8 cellular contexts compared by ENCODE assay signal in the genomic region with DNA sequence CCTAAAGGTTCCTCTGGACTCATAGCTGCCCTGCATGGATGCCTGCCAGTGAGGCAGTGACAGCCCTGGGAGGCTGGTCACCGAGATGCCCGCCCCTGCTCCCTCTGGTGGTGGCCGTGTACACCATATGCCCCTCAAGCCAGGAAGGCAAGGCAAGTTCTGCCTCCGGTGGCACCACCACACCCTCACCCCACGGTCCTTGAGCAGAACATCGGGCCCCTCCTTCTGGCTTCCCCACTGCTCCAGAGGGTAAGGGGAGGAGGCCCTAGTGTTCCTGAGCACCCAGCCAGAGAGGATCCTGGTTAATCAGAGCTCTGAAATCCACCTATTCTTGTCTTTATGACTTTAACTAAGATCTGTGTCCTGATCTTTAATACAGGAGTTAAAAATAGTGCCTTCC. TPM values are rescaled to one million over a fixed set of nuclear protein-coding genes. Genes with fewer than 3 reads are reported as not detected.
DNase-seq lines count a peak whose midpoint lies in the region; ATAC-seq, FAIRE-seq and TF ChIP-seq lines count a peak whose summit lies in the region.

No MANE protein-coding gene starts in this region.

- no peak overlapping the region for H3K4me3 ChIP-seq in small intestine (ENCODE audit: low read depth in 1 of 2, low read length in 2 of 2)
- H3K4me3 ChIP-seq in testis = no peak overlapping the region

- peak; percentile 60 for TF ChIP-seq CTCF in CD4-positive, alpha-beta T cell (IDR thresholded peaks at IDR 0.05)
- peak in 1 of 3 experiments; percentile 49 for TF ChIP-seq CTCF in testis (IDR thresholded peaks at IDR 0.05)

- intact Hi-C loops in CD4-positive, alpha-beta T cell (cut with DNase I, micrococcal nuclease) = loop anchor here (1.0 to 5.0 kb wide), 3 partner anchors 45 to 107 kb away; no protein-coding TSS in a partner anchor
- intact Hi-C loops in testis (cut with DNase I; ENCODE audit: low total_unique reads) = no loop called here

- no peaks in the 10 kb centered on the region for H3K36me3 Mint-ChIP-seq in CD4-positive, alpha-beta T cell (ENCODE audit: low read depth)
- no peaks in the 10 kb centered on the region for H3K36me3 Mint-ChIP-seq in activated CD4-positive, alpha-beta T cell treated with anti-CD3 and anti-CD28 coated beads, Interleukin-2, amount 10 ng/mL, durations not matched to agents 7 days and 5 days (ENCODE audit: low read depth)

- peaks cover 5% of the 10 kb centered on the region for H3K4me1 Mint-ChIP-seq in CD4-positive, alpha-beta T cell (ENCODE audit: low read depth)
- H3K4me1 Mint-ChIP-seq in activated CD4-positive, alpha-beta T cell treated with anti-CD3 and anti-CD28 coated beads, Interleukin-2, amount 10 ng/mL, durations not matched to agents 7 days and 5 days = peaks cover 7% of the 10 kb centered on the region

- H3K4me3 Mint-ChIP-seq in CD4-positive, alpha-beta T cell = no peak overlapping the region
- no peak overlapping the region for H3K4me3 Mint-ChIP-seq in activated CD4-positive, alpha-beta T cell treated with anti-CD3 and anti-CD28 coated beads, Interleukin-2, amount 10 ng/mL, durations not matched to agents 7 days and 5 days

- no peaks in the 10 kb centered on the region for H3K9me3 ChIP-seq in CD4-positive, alpha-beta T cell (ENCODE audit: control insufficient read depth, low read length)
- H3K9me3 ChIP-seq in small intestine (ENCODE audit: control insufficient read depth, low read depth) (no peaks in the 10 kb centered on the region), testis (no peaks in the 10 kb centered on the region)

- CTCF ChIA-PET in CD4-positive, alpha-beta T cell (lab: Charles Lee) = interaction anchor here (1.3 to 1.5 kb wide), 2 partner anchors 9 to 107 kb away, joined by 3 read pairs; no protein-coding TSS in a partner anchor
- CTCF ChIA-PET in activated CD4-positive, alpha-beta T cell treated with anti-CD3 and anti-CD28 coated beads, Interleukin-2, amount 10 ng/mL, durations not matched to agents 7 days and 5 days (lab: Charles Lee) = interaction anchor here (0.6 to 8.0 kb wide), 11 partner anchors 10 to 107 kb away, joined by 3 to 45 read pairs (median 4); a partner anchor contains a TSS

- peak in 8 of 10 experiments; percentile 38 to 68 (median 54) for DNase-seq in CD4-positive, alpha-beta T cell
- peak; percentile 74 for DNase-seq in M059J (ENCODE audit: low read depth)
- peak; percentile 85 for DNase-seq in activated CD4-positive, alpha-beta T cell treated with anti-CD3 and anti-CD28 coated beads, Interleukin-2, amount 10 ng/mL, durations not matched to agents 7 days and 5 days
- peak; percentile 53 for DNase-seq in fibroblast of gingiva (ENCODE audit: low read depth)
- DNase-seq in small intestine = peak; percentile 82
- DNase-seq in NOMO-1 treated with dmso at 0.1 percent for 144 hours (lab: John Stamatoyannopoulos, UW; ENCODE audit: unreplicated experiment) = no peak
- DNase-seq in testis = no peak

- POLR2A ChIA-PET in CD4-positive, alpha-beta T cell (lab: Charles Lee) = interaction anchor here (1.8 kb wide), 1 partner anchor 16 kb away, joined by 9 read pairs; a partner anchor contains a TSS
- POLR2A ChIA-PET in activated CD4-positive, alpha-beta T cell treated with anti-CD3 and anti-CD28 coated beads, Interleukin-2, amount 10 ng/mL, durations not matched to agents 7 days and 5 days (lab: Charles Lee) = no interaction called here

- no peaks in the 10 kb centered on the region for H3K36me3 ChIP-seq in small intestine (ENCODE audit: control insufficient read depth in 2 of 2, insufficient read depth in 2 of 2, low read length in 2 of 2)
- no peaks in the 10 kb centered on the region for H3K36me3 ChIP-seq in testis (ENCODE audit: low read depth, missing control alignments)

- H3K27ac ChIP-seq in CD4-positive, alpha-beta T cell (ENCODE audit: low read depth, low read length) = no peak overlapping the region
- H3K27ac ChIP-seq in small intestine (ENCODE audit: low read depth in 1 of 2, low read length in 1 of 2) (peak overlapping the region; percentile 90 to 91), testis (no peak overlapping the region)

- no peak for FAIRE-seq in small intestine (lab: Jason Lieb, UNC)

- H3K27me3 ChIP-seq in CD4-positive, alpha-beta T cell (ENCODE audit: control insufficient read depth, insufficient read depth, low read length) = no peaks in the 10 kb centered on the region
- H3K27me3 ChIP-seq in small intestine (ENCODE audit: control insufficient read depth in 2 of 2, insufficient read depth in 2 of 2, low read length in 2 of 2) = no peaks in the 10 kb centered on the region
- no peaks in the 10 kb centered on the region for H3K27me3 ChIP-seq in testis

- no peaks in the 10 kb centered on the region for H3K27me3 Mint-ChIP-seq in CD4-positive, alpha-beta T cell
- H3K27me3 Mint-ChIP-seq in activated CD4-positive, alpha-beta T cell treated with anti-CD3 and anti-CD28 coated beads, Interleukin-2, amount 10 ng/mL, durations not matched to agents 7 days and 5 days = no peaks in the 10 kb centered on the region

- peak; percentile 86 for ATAC-seq in CD4-positive, alpha-beta T cell (ENCODE audit: poor library complexity)
- peak; percentile 82 for ATAC-seq in GM18498 (IDR thresholded peaks at IDR 0.05; ENCODE audit: unreplicated experiment)

- no peaks in the 10 kb centered on the region for H3K9me3 Mint-ChIP-seq in CD4-positive, alpha-beta T cell
- H3K9me3 Mint-ChIP-seq in activated CD4-positive, alpha-beta T cell treated with anti-CD3 and anti-CD28 coated beads, Interleukin-2, amount 10 ng/mL, durations not matched to agents 7 days and 5 days = no peaks in the 10 kb centered on the region

- no peak overlapping the region for H3K27ac Mint-ChIP-seq in CD4-positive, alpha-beta T cell
- peak overlapping the region; percentile 68 for H3K27ac Mint-ChIP-seq in activated CD4-positive, alpha-beta T cell treated with anti-CD3 and anti-CD28 coated beads, Interleukin-2, amount 10 ng/mL, durations not matched to agents 7 days and 5 days

- H3K4me1 ChIP-seq in small intestine (ENCODE audit: control insufficient read depth in 2 of 2, insufficient read depth in 1 of 2, low read depth in 1 of 2, low read length in 1 of 2) = peaks cover 4 to 10% of the 10 kb centered on the region in 2 donors
- H3K4me1 ChIP-seq in testis = peaks cover 6% of the 10 kb centered on the region

- 9 to 51% (median 45%) methylated on average over 6 of the region's 6 CpGs for WGBS in small intestine, 3 donors
- WGBS in testis, 2 donors = 50 to 90% methylated on average over 2 to 6 of the region's 6 CpGs

- no peak for TF ChIP-seq POLR2A in testis (IDR thresholded peaks at IDR 0.05)

RNA-seq across cellular contexts. Expression of a gene that starts 1.6 kb away (rescaled TPM):
- total RNA-seq in CD4-positive, alpha-beta T cell = not detected
- not detected in 2 replicates for total RNA-seq in M059J (2014; rRNA removed; shearing (Covaris generic))
- not detected for total RNA-seq in activated CD4-positive, alpha-beta T cell treated with anti-CD3 and anti-CD28 coated beads, Interleukin-2, amount 10 ng/mL, durations not matched to agents 7 days and 5 days
- polyA plus RNA-seq in small intestine (100 to 1,000 TPM; 356 to 952 (median 764) TPM), testis (ENCODE audit: insufficient read depth, low read depth, low replicate concordance) (1.6 TPM)
- total RNA-seq in testis = not detected

RNA-seq across cellular contexts. Expression of a gene that starts 4.7 kb away (rescaled TPM):
- not detected for total RNA-seq in CD4-positive, alpha-beta T cell
- 138 and 163 TPM in 2 replicates for total RNA-seq in M059J (2014; rRNA removed; shearing (Covaris generic))
- not detected for total RNA-seq in activated CD4-positive, alpha-beta T cell treated with anti-CD3 and anti-CD28 coated beads, Interleukin-2, amount 10 ng/mL, durations not matched to agents 7 days and 5 days
- polyA plus RNA-seq in small intestine (100 to 1,000 TPM; 275 to 389 (median 355) TPM), testis (ENCODE audit: insufficient read depth, low read depth, low replicate concordance) (126 TPM)
- total RNA-seq in testis = 100 to 1,000 TPM; 158 to 171 TPM

RNA-seq across cellular contexts. Expression of a gene that starts 9.6 kb away (rescaled TPM):
- total RNA-seq in CD4-positive, alpha-beta T cell = 1 to 10 TPM; 2.1 to 2.8 TPM
- total RNA-seq in M059J (2014; rRNA removed; shearing (Covaris generic)) = 206 and 207 TPM in 2 replicates
- 1 to 10 TPM; 3.9 to 4.2 TPM for total RNA-seq in activated CD4-positive, alpha-beta T cell treated with anti-CD3 and anti-CD28 coated beads, Interleukin-2, amount 10 ng/mL, durations not matched to agents 7 days and 5 days
- polyA plus RNA-seq in small intestine (100 to 1,000 TPM in 2 of 3 donors, 10 to 100 TPM in 1; 50.1 to 132 (median 106) TPM), testis (ENCODE audit: insufficient read depth, low read depth, low replicate concordance) (90.9 TPM)
- 10 to 100 TPM; 54.2 to 78.2 TPM for total RNA-seq in testis

RNA-seq across cellular contexts. Expression of a gene that starts 10.6 kb away (rescaled TPM):
- not detected for total RNA-seq in CD4-positive, alpha-beta T cell
- 0.42 TPM in 1 of 2 replicates, not detected in the other for total RNA-seq in M059J (2014; rRNA removed; shearing (Covaris generic))
- not detected for total RNA-seq in activated CD4-positive, alpha-beta T cell treated with anti-CD3 and anti-CD28 coated beads, Interleukin-2, amount 10 ng/mL, durations not matched to agents 7 days and 5 days
- polyA plus RNA-seq in small intestine (10 to 100 TPM in 1 of 3 donors, 1 to 10 TPM in 2; 2.9 to 13.5 (median 4.0) TPM), testis (ENCODE audit: insufficient read depth, low read depth, low replicate concordance) (29.8 TPM)
- 10 to 100 TPM in 1 of 2 donors, 1 to 10 TPM in 1; 8.2 to 24.0 TPM for total RNA-seq in testis

RNA-seq across cellular contexts. Expression of a gene that starts 16.2 kb away (rescaled TPM):
- total RNA-seq in CD4-positive, alpha-beta T cell = 100 to 1,000 TPM in 1 of 2 experiments, 10 to 100 TPM in 1; 97.1 to 102 TPM
- total RNA-seq in M059J (2014; rRNA removed; shearing (Covaris generic)) = 36.0 and 37.1 TPM in 2 replicates
- total RNA-seq in activated CD4-positive, alpha-beta T cell treated with anti-CD3 and anti-CD28 coated beads, Interleukin-2, amount 10 ng/mL, durations not matched to agents 7 days and 5 days = 10 to 100 TPM; 96.1 to 98.3 TPM
- polyA plus RNA-seq in small intestine = 10 to 100 TPM; 40.3 to 54.4 (median 44.5) TPM
- total RNA-seq in testis = 10 to 100 TPM; 86.1 to 87.8 TPM
- polyA plus RNA-seq in testis (ENCODE audit: insufficient read depth, low read depth, low replicate concordance) = 101 TPM

Comparison
In these comparisons a context has a peak if more than half of its experiments do, and no peak if none do; other contexts are left out.
1. DNase-seq: peak in CD4-positive, alpha-beta T cell (8 of 10), M059J (single experiment), activated CD4-positive, alpha-beta T cell treated with anti-CD3 and anti-CD28 coated beads, Interleukin-2, amount 10 ng/mL, durations not matched to agents 7 days and 5 days (single experiment), fibroblast of gingiva (single experiment) and small intestine (single experiment); none in NOMO-1 treated with dmso at 0.1 percent for 144 hours (single experiment) and testis (single experiment).
2. H3K27ac ChIP-seq: peak in small intestine (2 of 2); none in CD4-positive, alpha-beta T cell (single experiment) and testis (0 of 2).
3. RNA of a gene that starts 4.7 kb away (total RNA-seq): 158 to 171 TPM in testis and 138 to 163 TPM in M059J; not detected in activated CD4-positive, alpha-beta T cell treated with anti-CD3 and anti-CD28 coated beads, Interleukin-2, amount 10 ng/mL, durations not matched to agents 7 days and 5 days and not detected in CD4-positive, alpha-beta T cell; every median in the first group is over 100 times any median in the second.
4. RNA of a gene that starts 9.6 kb away (total RNA-seq): 206 to 207 TPM in M059J and 54.2 to 78.2 TPM in testis; 3.9 to 4.2 TPM in activated CD4-positive, alpha-beta T cell treated with anti-CD3 and anti-CD28 coated beads, Interleukin-2, amount 10 ng/mL, durations not matched to agents 7 days and 5 days and 2.1 to 2.8 TPM in CD4-positive, alpha-beta T cell; every median in the first group is over 10 times any median in the second.